In the genomic region with DNA sequence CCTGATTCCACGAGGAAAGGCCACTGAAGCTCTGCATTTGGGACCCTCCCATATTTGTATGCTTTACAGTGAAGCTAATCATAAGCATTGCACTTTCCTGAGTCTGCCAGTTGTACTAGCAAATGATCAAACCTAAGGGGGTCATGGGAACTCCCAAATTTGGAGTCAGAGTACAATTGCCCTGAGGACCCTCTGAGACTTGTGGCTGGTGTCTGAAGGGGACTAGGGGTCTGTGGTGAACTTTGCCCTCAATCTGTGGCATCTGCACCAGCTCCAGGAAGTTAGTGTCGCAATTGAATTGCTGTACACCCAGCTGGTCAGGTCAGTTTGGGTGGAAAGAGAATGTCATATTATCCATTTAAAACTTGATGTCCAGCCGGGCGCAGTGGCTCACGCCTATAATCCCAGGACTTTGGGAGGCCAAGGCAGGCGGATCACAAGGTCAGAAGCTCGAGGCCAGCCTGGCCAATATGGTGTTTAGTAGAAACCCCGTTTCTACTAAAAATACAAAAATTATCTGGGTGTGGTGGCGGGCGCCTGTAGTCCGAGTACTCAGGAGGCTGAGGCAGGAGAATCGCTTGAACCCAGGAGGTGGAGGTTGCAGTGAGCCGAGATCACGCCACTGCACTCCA, we compare ENCODE assay signal across 20 cellular contexts. TPM values are rescaled to one million over a fixed set of nuclear protein-coding genes. Genes with fewer than 3 reads are reported as not detected.
DNase-seq lines count a peak whose midpoint lies in the region; ATAC-seq and TF ChIP-seq lines count a peak whose summit lies in the region.
"Had no signal": no experiment of that assay in that cellular context is flagged by ENCODE, and none has a peak within 500 bp of the region (broad histone marks: within the 10 kb centered on the region; RNA-seq: fewer than 3 reads in every experiment).

No MANE protein-coding gene starts in this region.

- no peak overlapping the region for H3K18ac ChIP-seq in H9 (ENCODE audit: insufficient read length, low read depth, low read length)
- no peak overlapping the region for H3K18ac ChIP-seq in trophoblast cell (ENCODE audit: low read length)

- 0 out of 2 replicates have a peak, but pooled peaks cover 2% of the 10 kb centered on the region for H3K27me3 Mint-ChIP-seq in H9 (ENCODE audit: low read depth)

- H3K4me1 ChIP-seq in H9 (ENCODE audit: insufficient read depth, low read length): no peaks in the 10 kb centered on the region
- peaks cover 7 to 9% of the 10 kb centered on the region in 2 experiments for H3K4me1 ChIP-seq in trophoblast cell (ENCODE audit: control insufficient read depth in 1 of 2, insufficient read depth in 2 of 2, low read length in 2 of 2)
- H3K4me1 ChIP-seq: SJSA1 had no signal

- H4K8ac ChIP-seq in H9 (replicated peaks; ENCODE audit: insufficient read length, low read depth, low read length) (peak overlapping the region; percentile 30), trophoblast cell (ENCODE audit: low read depth, low read length) (no peak overlapping the region)

- no peaks in the 10 kb centered on the region; a peak in 1 of 7 replicates for H3K36me3 Mint-ChIP-seq in H9 (ENCODE audit: insufficient read depth in 1 of 3, low read depth in 3 of 3)

- H2BK120ac ChIP-seq in H9 (ENCODE audit: low read depth, low read length, poor library complexity, severe bottlenecking): no peak overlapping the region
- H2BK120ac ChIP-seq in trophoblast cell (ENCODE audit: insufficient read depth, low read length, poor library complexity): peak overlapping the region; percentile 77

- H3K4ac ChIP-seq in H9 (ENCODE audit: low read depth, low read length) (no peak overlapping the region), trophoblast cell (ENCODE audit: low read depth, low read length) (no peak overlapping the region)

- H3K9ac ChIP-seq in H9 (ENCODE audit: extremely low read depth, insufficient read length, low read length): no peak overlapping the region
- H3K9ac ChIP-seq in trophoblast cell (ENCODE audit: low read length): no peak overlapping the region

- H3K4me2 ChIP-seq in H9 (ENCODE audit: insufficient read depth, insufficient read length, low read length) (no peak overlapping the region), trophoblast cell (ENCODE audit: low read length) (peak overlapping the region; percentile 13)

- H3K79me1 ChIP-seq in H9 (ENCODE audit: insufficient read depth, low read depth, low read length, poor library complexity, severe bottlenecking): no peaks in the 10 kb centered on the region
- H3K79me1 ChIP-seq in trophoblast cell (ENCODE audit: low read length): peaks cover 12% of the 10 kb centered on the region

- H2BK5ac ChIP-seq in H9 (ENCODE audit: insufficient read length, low read length) (no peak overlapping the region), trophoblast cell (ENCODE audit: low read depth, low read length, poor library complexity) (peak overlapping the region; percentile 84)

- no peak overlapping the region for H4K12ac ChIP-seq in trophoblast cell (ENCODE audit: low read depth, low read length)

- H3K4me1 Mint-ChIP-seq in H9: no peaks in the 10 kb centered on the region

- H3K4me3 Mint-ChIP-seq in H9: no peak overlapping the region
- H3K4me3 Mint-ChIP-seq: CD4-positive, alpha-beta T cell had no signal

- H3K27ac ChIP-seq in H9 (ENCODE audit: insufficient read length, low read depth, low read length) (no peak overlapping the region), trophoblast cell (ENCODE audit: low read depth, low read length) (peak overlapping the region; percentile 75)
- H3K27ac ChIP-seq: SJSA1 had no signal

- no peak overlapping the region; the same call in 1 of the 2 replicates for H3K14ac ChIP-seq in H9 (ENCODE audit: insufficient read depth, low read length)
- peak overlapping the region; percentile 54 for H3K14ac ChIP-seq in trophoblast cell (ENCODE audit: low read length)

- H4K20me1 ChIP-seq in H9 (ENCODE audit: control insufficient read depth, insufficient read depth, insufficient read length): no peaks in the 10 kb centered on the region

- H2AK5ac ChIP-seq in H9 (ENCODE audit: insufficient read length, low read length): no peak overlapping the region
- no peak overlapping the region for H2AK5ac ChIP-seq in trophoblast cell (ENCODE audit: low read length)

- no CpG with 5 or more reads among the region's 14 CpGs for WGBS in H9 (ENCODE audit: extremely low coverage, insufficient read length, low lambda C conversion rate)
- WGBS in trophoblast cell (ENCODE audit: extremely low coverage, insufficient coverage, insufficient read length): no CpG with 5 or more reads among the region's 14 CpGs

- H2AFZ ChIP-seq in H9 (ENCODE audit: low read length): no peak overlapping the region
- no peak overlapping the region for H2AFZ ChIP-seq in trophoblast cell (ENCODE audit: insufficient read depth, low read length, poor library complexity)

- TF ChIP-seq CTCF in H9 (conservative IDR thresholded peaks at IDR 0.05) (no peak), NB4 (IDR thresholded peaks at IDR 0.05; ENCODE audit: low read depth, low read length) (no peak)

- H3K9me3 ChIP-seq in H9 (ENCODE audit: control insufficient read depth, low read depth, low read length) (no peaks in the 10 kb centered on the region), trophoblast cell (ENCODE audit: insufficient read depth, low read depth, low read length) (no peaks in the 10 kb centered on the region)
- H3K9me3 ChIP-seq: SJSA1 had no signal

- no peaks in the 10 kb centered on the region for H3K79me2 ChIP-seq in H9 (ENCODE audit: insufficient read depth, low read length)
- H3K79me2 ChIP-seq in trophoblast cell (ENCODE audit: control insufficient read depth, insufficient read depth, low read length, poor library complexity): no peaks in the 10 kb centered on the region

- no peaks in the 10 kb centered on the region for H3K27me3 ChIP-seq in H9 (ENCODE audit: insufficient read depth, low read length)
- no peaks in the 10 kb centered on the region for H3K27me3 ChIP-seq in trophoblast cell (ENCODE audit: insufficient read depth, low read length)
- H3K27me3 ChIP-seq: SJSA1 had no signal

- no peaks in the 10 kb centered on the region for H3K36me3 ChIP-seq in trophoblast cell (ENCODE audit: control insufficient read depth in 1 of 2, insufficient read depth in 2 of 2, low read length in 2 of 2)
- H3K36me3 ChIP-seq: SJSA1 had no signal

- H3K23ac ChIP-seq in H9 (ENCODE audit: insufficient read length, low read depth, low read length) (no peak overlapping the region), trophoblast cell (ENCODE audit: low read length) (no peak overlapping the region)

- no peak for TF ChIP-seq POLR2A in NB4 (IDR thresholded peaks at IDR 0.05; ENCODE audit: extremely low read depth, insufficient read length)

- no peaks in the 10 kb centered on the region for H3K23me2 ChIP-seq in H9 (ENCODE audit: insufficient read length, low read depth, low read length, poor library complexity, severe bottlenecking)

- DNase-seq in H9 (no peak), NB4 (ENCODE audit: low read depth) (peak; percentile 33), left lobe of liver (ENCODE audit: low spot score) (peak; percentile 51), trophoblast cell (peak; percentile 65 to 88), occipital lobe (lab: John Stamatoyannopoulos, UW) (no peak)
- DNase-seq in activated CD8-positive, alpha-beta memory T cell treated with anti-CD3 and anti-CD28 coated beads for 24 hours: no peak
- DNase-seq in stimulated activated CD4-positive, alpha-beta T cell treated with anti-CD3 and anti-CD28 coated beads, Interleukin-4, amount 100 ng/mL, for 4 hours: no peak
- DNase-seq: CD4-positive, alpha-beta T cell; COR-L47; DND-41; GOT3; KBM-7; MM.1S; NCI-H1092 treated with DMSO at 0.1 percent for 48 hours; NCI-H2029 treated with DMSO at 0.1 percent for 48 hours; NCI-H226; NCI-H524 had no signal

- H3T11ph ChIP-seq in H9 (ENCODE audit: low read length): no peak overlapping the region

- H3K9me3 Mint-ChIP-seq in H9: no peaks in the 10 kb centered on the region
- H3K9me3 Mint-ChIP-seq: CD4-positive, alpha-beta T cell had no signal

- no peak overlapping the region for H4K5ac ChIP-seq in H9 (ENCODE audit: insufficient read length, low read depth, low read length)

- H2BK20ac ChIP-seq in H9 (ENCODE audit: low read depth, low read length, poor library complexity, severe bottlenecking): no peak overlapping the region

- no peak overlapping the region for H2BK15ac ChIP-seq in H9 (ENCODE audit: low read depth, low read length)

- peak; percentile 76 for ATAC-seq in left lobe of liver
- ATAC-seq: GM12878 had no signal

- H2BK12ac ChIP-seq in H9 (ENCODE audit: insufficient read length, low read depth, low read length) (no peak overlapping the region), trophoblast cell (ENCODE audit: low read length) (peak overlapping the region; percentile 94)

- no peak overlapping the region for H3K56ac ChIP-seq in H9 (ENCODE audit: insufficient read length, low read depth, low read length)

- no peak overlapping the region for H3K27ac Mint-ChIP-seq in H9
- H3K27ac Mint-ChIP-seq: CD4-positive, alpha-beta T cell had no signal

- H4K91ac ChIP-seq in H9 (ENCODE audit: insufficient read length, low read depth, low read length) (no peak overlapping the region), trophoblast cell (ENCODE audit: low read depth, low read length) (peak overlapping the region; percentile 85)

- H3K4me3 ChIP-seq in NB4 (ENCODE audit: low read depth, low read length): no peak overlapping the region
- no peak overlapping the region for H3K4me3 ChIP-seq in trophoblast cell (ENCODE audit: low read depth, low read length)
- H3K4me3 ChIP-seq: GM12878, SJSA1 had no signal

RNA-seq across cellular contexts. Expression of a gene that starts 18.1 kb away (rescaled TPM):
- 20.1 and 20.9 TPM in 2 replicates for total RNA-seq in H9 (2021)
- 21.3 TPM for total RNA-seq in left lobe of liver
- polyA plus RNA-seq in trophoblast cell (2013): 28.1 and 29.3 TPM in 2 replicates
- 44.0 TPM for total RNA-seq in occipital lobe
- total RNA-seq: OCI-LY7 had no signal

RNA-seq across cellular contexts. Expression of a gene that starts 18.5 kb away (rescaled TPM):
- total RNA-seq in H9 (2021) (91.2 and 92.5 TPM in 2 replicates), left lobe of liver (36.3 TPM), occipital lobe (114 TPM)
- 109 and 116 TPM in 2 replicates for polyA plus RNA-seq in trophoblast cell (2013)
- total RNA-seq: OCI-LY7 had no signal

Comparison
In these comparisons a context has a peak if more than half of its experiments do, and no peak if none do; other contexts are left out.
1. DNase-seq: peak in NB4 (single experiment), left lobe of liver (single experiment) and trophoblast cell (2 of 2); none in H9 (single experiment), activated CD8-positive, alpha-beta memory T cell treated with anti-CD3 and anti-CD28 coated beads for 24 hours (single experiment), occipital lobe (single experiment) and stimulated activated CD4-positive, alpha-beta T cell treated with anti-CD3 and anti-CD28 coated beads, Interleukin-4, amount 100 ng/mL, for 4 hours (0 of 2).